Comparison of ENCODE assay signal across 1 cellular context in the genomic region with DNA sequence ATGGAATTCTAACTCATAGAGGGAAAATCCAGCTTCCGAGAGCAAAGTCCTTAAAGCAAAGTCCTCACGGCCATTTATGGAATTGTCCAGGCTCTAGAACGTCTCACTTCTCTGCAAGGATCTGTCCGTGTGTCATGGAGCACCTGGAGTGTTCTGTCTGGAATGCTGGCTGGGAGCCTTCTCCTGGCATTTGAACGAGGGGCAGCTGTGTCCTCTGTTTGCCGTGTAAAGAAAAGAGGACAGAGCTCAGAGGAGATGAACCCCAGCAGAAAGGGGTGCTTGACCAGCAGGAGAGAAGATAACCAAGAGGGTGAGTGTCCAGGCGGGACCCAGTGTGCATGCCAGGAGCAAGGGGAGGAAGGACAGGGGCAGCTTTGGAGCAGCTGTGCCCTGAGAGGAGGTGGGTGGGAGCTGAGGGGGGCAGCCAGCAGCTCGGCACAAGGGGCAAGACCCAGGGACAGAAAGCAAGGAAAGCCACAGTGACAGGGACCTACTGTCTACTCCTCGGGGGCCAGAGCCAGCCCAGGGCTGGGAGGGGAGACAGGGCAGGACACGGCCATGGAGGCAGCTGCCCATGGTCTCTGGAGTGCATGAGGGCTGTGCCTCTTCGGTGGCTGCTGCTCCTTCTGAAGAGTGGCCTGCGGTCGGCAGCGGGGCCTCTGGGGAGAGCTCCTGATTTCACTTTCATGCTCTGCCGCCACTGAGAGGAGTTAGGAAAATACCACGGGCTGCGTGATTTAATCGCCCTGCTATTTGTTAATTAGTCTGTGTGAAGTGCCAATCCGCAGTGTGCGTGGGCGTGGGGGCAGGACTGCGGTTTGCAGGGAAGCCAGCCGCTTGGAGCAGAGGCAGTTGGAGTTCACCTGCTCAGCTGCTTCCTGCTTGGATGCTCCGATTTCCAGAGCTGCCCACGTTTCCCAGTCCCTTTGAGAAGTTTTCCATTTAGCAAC.
TF ChIP-seq lines count a peak whose summit lies in the region.

No MANE protein-coding gene starts in this region.

TF ChIP-seq in HepG2, 621 proteins besides CTCF, POLR2A, EP300 and RAD21 (continued from another document and continues in another):
- TF ChIP-seq AGO2 (optimal IDR thresholded peaks at IDR 0.05; ENCODE audit: low read depth, low read length), result peak; percentile 78
- TF ChIP-seq, protein P1, sequence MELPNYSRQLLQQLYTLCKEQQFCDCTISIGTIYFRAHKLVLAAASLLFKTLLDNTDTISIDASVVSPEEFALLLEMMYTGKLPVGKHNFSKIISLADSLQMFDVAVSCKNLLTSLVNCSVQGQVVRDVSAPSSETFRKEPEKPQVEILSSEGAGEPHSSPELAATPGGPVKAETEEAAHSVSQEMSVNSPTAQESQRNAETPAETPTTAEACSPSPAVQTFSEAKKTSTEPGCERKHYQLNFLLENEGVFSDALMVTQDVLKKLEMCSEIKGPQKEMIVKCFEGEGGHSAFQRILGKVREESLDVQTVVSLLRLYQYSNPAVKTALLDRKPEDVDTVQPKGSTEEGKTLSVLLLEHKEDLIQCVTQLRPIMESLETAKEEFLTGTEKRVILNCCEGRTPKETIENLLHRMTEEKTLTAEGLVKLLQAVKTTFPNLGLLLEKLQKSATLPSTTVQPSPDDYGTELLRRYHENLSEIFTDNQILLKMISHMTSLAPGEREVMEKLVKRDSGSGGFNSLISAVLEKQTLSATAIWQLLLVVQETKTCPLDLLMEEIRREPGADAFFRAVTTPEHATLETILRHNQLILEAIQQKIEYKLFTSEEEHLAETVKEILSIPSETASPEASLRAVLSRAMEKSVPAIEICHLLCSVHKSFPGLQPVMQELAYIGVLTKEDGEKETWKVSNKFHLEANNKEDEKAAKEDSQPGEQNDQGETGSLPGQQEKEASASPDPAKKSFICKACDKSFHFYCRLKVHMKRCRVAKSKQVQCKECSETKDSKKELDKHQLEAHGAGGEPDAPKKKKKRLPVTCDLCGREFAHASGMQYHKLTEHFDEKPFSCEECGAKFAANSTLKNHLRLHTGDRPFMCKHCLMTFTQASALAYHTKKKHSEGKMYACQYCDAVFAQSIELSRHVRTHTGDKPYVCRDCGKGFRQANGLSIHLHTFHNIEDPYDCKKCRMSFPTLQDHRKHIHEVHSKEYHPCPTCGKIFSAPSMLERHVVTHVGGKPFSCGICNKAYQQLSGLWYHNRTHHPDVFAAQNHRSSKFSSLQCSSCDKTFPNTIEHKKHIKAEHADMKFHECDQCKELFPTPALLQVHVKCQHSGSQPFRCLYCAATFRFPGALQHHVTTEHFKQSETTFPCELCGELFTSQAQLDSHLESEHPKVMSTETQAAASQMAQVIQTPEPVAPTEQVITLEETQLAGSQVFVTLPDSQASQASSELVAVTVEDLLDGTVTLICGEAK (IDR thresholded peaks at IDR 0.05), result no peak
- TF ChIP-seq, protein P1 (CRISPR knock-in tag; IDR thresholded peaks at IDR 0.05), result no peak
- 0 out of 2 replicates have a peak, but pooled peaks have one; percentile 24 for TF ChIP-seq ELF3 (CRISPR knock-in tag; IDR thresholded peaks at IDR 0.05)
- TF ChIP-seq HOXA9 (CRISPR knock-in tag; IDR thresholded peaks at IDR 0.05; ENCODE audit: borderline replicate concordance), result no peak
- peak; percentile 64; the same call in 1 of the 2 replicates for TF ChIP-seq MTA1 (CRISPR knock-in tag; IDR thresholded peaks at IDR 0.05; ENCODE audit: borderline replicate concordance)
- TF ChIP-seq ISL2 (CRISPR knock-in tag; IDR thresholded peaks at IDR 0.05), result no peak; the same call in 1 of the 2 replicates
- TF ChIP-seq, protein P2, sequence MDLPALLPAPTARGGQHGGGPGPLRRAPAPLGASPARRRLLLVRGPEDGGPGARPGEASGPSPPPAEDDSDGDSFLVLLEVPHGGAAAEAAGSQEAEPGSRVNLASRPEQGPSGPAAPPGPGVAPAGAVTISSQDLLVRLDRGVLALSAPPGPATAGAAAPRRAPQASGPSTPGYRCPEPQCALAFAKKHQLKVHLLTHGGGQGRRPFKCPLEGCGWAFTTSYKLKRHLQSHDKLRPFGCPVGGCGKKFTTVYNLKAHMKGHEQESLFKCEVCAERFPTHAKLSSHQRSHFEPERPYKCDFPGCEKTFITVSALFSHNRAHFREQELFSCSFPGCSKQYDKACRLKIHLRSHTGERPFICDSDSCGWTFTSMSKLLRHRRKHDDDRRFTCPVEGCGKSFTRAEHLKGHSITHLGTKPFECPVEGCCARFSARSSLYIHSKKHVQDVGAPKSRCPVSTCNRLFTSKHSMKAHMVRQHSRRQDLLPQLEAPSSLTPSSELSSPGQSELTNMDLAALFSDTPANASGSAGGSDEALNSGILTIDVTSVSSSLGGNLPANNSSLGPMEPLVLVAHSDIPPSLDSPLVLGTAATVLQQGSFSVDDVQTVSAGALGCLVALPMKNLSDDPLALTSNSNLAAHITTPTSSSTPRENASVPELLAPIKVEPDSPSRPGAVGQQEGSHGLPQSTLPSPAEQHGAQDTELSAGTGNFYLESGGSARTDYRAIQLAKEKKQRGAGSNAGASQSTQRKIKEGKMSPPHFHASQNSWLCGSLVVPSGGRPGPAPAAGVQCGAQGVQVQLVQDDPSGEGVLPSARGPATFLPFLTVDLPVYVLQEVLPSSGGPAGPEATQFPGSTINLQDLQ (CRISPR knock-in tag; IDR thresholded peaks at IDR 0.05), result no peak
- 0 out of 2 replicates have a peak, but pooled peaks have one; percentile 30 for TF ChIP-seq ZMYM4 (CRISPR knock-in tag; IDR thresholded peaks at IDR 0.05)
- no peak for TF ChIP-seq ZNF343 (CRISPR knock-in tag; IDR thresholded peaks at IDR 0.05)
- TF ChIP-seq, protein P3, sequence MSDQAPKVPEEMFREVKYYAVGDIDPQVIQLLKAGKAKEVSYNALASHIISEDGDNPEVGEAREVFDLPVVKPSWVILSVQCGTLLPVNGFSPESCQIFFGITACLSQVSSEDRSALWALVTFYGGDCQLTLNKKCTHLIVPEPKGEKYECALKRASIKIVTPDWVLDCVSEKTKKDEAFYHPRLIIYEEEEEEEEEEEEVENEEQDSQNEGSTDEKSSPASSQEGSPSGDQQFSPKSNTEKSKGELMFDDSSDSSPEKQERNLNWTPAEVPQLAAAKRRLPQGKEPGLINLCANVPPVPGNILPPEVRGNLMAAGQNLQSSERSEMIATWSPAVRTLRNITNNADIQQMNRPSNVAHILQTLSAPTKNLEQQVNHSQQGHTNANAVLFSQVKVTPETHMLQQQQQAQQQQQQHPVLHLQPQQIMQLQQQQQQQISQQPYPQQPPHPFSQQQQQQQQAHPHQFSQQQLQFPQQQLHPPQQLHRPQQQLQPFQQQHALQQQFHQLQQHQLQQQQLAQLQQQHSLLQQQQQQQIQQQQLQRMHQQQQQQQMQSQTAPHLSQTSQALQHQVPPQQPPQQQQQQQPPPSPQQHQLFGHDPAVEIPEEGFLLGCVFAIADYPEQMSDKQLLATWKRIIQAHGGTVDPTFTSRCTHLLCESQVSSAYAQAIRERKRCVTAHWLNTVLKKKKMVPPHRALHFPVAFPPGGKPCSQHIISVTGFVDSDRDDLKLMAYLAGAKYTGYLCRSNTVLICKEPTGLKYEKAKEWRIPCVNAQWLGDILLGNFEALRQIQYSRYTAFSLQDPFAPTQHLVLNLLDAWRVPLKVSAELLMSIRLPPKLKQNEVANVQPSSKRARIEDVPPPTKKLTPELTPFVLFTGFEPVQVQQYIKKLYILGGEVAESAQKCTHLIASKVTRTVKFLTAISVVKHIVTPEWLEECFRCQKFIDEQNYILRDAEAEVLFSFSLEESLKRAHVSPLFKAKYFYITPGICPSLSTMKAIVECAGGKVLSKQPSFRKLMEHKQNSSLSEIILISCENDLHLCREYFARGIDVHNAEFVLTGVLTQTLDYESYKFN (CRISPR knock-in tag; conservative IDR thresholded peaks at IDR 0.05), result peak; percentile 54; the same call in 1 of the 2 replicates
- no peak for TF ChIP-seq NKX3-1 (CRISPR knock-in tag; IDR thresholded peaks at IDR 0.05)
- TF ChIP-seq SNAI1 (CRISPR knock-in tag; IDR thresholded peaks at IDR 0.05; ENCODE audit: borderline replicate concordance), result no peak
- TF ChIP-seq ZNF274 (CRISPR knock-in tag; IDR thresholded peaks at IDR 0.05), result peak; percentile 61; the same call in 1 of the 2 replicates
- TF ChIP-seq GABPB1 (CRISPR knock-in tag; IDR thresholded peaks at IDR 0.05), result peak; percentile 15; the same call in 1 of the 2 replicates
- TF ChIP-seq NR2F6 (IDR thresholded peaks at IDR 0.05), result no peak
- no peak for TF ChIP-seq NR2F6 (CRISPR knock-in tag; IDR thresholded peaks at IDR 0.05)
- peak; percentile 27; the same call in 1 of the 2 replicates for TF ChIP-seq ZFY (CRISPR knock-in tag; IDR thresholded peaks at IDR 0.05)
- TF ChIP-seq RFXANK (CRISPR knock-in tag; IDR thresholded peaks at IDR 0.05), result no peak
- TF ChIP-seq PLRG1 (conservative IDR thresholded peaks at IDR 0.05), result no peak
- peak; percentile 34; the same call in 1 of the 2 replicates for TF ChIP-seq ZSCAN21 (CRISPR knock-in tag; IDR thresholded peaks at IDR 0.05; ENCODE audit: borderline replicate concordance)
- TF ChIP-seq, protein P4, sequence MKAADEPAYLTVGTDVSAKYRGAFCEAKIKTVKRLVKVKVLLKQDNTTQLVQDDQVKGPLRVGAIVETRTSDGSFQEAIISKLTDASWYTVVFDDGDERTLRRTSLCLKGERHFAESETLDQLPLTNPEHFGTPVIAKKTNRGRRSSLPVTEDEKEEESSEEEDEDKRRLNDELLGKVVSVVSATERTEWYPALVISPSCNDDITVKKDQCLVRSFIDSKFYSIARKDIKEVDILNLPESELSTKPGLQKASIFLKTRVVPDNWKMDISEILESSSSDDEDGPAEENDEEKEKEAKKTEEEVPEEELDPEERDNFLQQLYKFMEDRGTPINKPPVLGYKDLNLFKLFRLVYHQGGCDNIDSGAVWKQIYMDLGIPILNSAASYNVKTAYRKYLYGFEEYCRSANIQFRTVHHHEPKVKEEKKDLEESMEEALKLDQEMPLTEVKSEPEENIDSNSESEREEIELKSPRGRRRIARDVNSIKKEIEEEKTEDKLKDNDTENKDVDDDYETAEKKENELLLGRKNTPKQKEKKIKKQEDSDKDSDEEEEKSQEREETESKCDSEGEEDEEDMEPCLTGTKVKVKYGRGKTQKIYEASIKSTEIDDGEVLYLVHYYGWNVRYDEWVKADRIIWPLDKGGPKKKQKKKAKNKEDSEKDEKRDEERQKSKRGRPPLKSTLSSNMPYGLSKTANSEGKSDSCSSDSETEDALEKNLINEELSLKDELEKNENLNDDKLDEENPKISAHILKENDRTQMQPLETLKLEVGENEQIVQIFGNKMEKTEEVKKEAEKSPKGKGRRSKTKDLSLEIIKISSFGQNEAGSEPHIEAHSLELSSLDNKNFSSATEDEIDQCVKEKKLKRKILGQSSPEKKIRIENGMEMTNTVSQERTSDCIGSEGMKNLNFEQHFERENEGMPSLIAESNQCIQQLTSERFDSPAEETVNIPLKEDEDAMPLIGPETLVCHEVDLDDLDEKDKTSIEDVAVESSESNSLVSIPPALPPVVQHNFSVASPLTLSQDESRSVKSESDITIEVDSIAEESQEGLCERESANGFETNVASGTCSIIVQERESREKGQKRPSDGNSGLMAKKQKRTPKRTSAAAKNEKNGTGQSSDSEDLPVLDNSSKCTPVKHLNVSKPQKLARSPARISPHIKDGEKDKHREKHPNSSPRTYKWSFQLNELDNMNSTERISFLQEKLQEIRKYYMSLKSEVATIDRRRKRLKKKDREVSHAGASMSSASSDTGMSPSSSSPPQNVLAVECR (CRISPR knock-in tag; IDR thresholded peaks at IDR 0.05; ENCODE audit: borderline replicate concordance), result peak; percentile 37; the same call in 1 of the 2 replicates
- 0 out of 2 replicates have a peak, but pooled peaks have one; percentile 41 for TF ChIP-seq FOXC1 (CRISPR knock-in tag; IDR thresholded peaks at IDR 0.05; ENCODE audit: borderline replicate concordance)
- TF ChIP-seq JUNB (CRISPR knock-in tag; IDR thresholded peaks at IDR 0.05; ENCODE audit: borderline replicate concordance), result no peak
- no peak for TF ChIP-seq ZSCAN20 (CRISPR knock-in tag; IDR thresholded peaks at IDR 0.05; ENCODE audit: borderline replicate concordance)
- TF ChIP-seq, protein P5, sequence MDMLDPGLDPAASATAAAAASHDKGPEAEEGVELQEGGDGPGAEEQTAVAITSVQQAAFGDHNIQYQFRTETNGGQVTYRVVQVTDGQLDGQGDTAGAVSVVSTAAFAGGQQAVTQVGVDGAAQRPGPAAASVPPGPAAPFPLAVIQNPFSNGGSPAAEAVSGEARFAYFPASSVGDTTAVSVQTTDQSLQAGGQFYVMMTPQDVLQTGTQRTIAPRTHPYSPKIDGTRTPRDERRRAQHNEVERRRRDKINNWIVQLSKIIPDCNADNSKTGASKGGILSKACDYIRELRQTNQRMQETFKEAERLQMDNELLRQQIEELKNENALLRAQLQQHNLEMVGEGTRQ (IDR thresholded peaks at IDR 0.05; ENCODE audit: low read depth, low read length), result no peak
- TF ChIP-seq, protein P5 (CRISPR knock-in tag; IDR thresholded peaks at IDR 0.05; ENCODE audit: borderline replicate concordance), result peak; percentile 41; the same call in 1 of the 2 replicates
- TF ChIP-seq MZF1 (CRISPR knock-in tag; IDR thresholded peaks at IDR 0.05; ENCODE audit: borderline replicate concordance), result no peak
- TF ChIP-seq MAZ (IDR thresholded peaks at IDR 0.05; ENCODE audit: borderline replicate concordance, low read depth, low read length), result no peak
- TF ChIP-seq MAZ (CRISPR knock-in tag; IDR thresholded peaks at IDR 0.05; ENCODE audit: low read depth), result 0 out of 2 replicates have a peak, but pooled peaks have one; percentile 2
- TF ChIP-seq TAF1 (CRISPR knock-in tag; IDR thresholded peaks at IDR 0.05), result peak; percentile 40; the same call in 1 of the 2 replicates
- peak; percentile 98 for TF ChIP-seq ZNF205 (CRISPR knock-in tag; IDR thresholded peaks at IDR 0.05)
